In genomic region chr1:214538497-214538896, GRCh38 we compare ENCODE assay signal across 16 cellular contexts. TPM values are rescaled to one million over a fixed set of nuclear protein-coding genes. Genes with fewer than 3 reads are reported as not detected.
DNase-seq lines count a peak whose midpoint lies in the region; ATAC-seq, FAIRE-seq and TF ChIP-seq lines count a peak whose summit lies in the region.
"Had no signal": no experiment of that assay in that cellular context is flagged by ENCODE, and none has a peak within 500 bp of the region (broad histone marks: within the 10 kb centered on the region; RNA-seq: fewer than 3 reads in every experiment).

No MANE protein-coding gene starts in this region.

- no peak for TF ChIP-seq RAD21 in GM12878 (IDR thresholded peaks at IDR 0.05; ENCODE audit: insufficient read depth, low read depth, low read length)

- TF ChIP-seq CTCF in GM12878 (IDR thresholded peaks at IDR 0.05 in 2 of 3, conservative IDR thresholded peaks at IDR 0.05 in 1 of 3; ENCODE audit: control insufficient read depth in 2 of 3, extremely low read depth in 1 of 3, insufficient read depth in 1 of 3, low read depth in 3 of 3, low read length in 3 of 3) (no peak), left lung (IDR thresholded peaks at IDR 0.05) (no peak), foreskin fibroblast (IDR thresholded peaks at IDR 0.05; ENCODE audit: low read depth, low read length) (no peak)

- H3K27me3 ChIP-seq in GM12878 (replicated peaks in 1 of 2; ENCODE audit: control insufficient read depth in 2 of 2, insufficient read depth in 2 of 2, low read length in 1 of 2) (no peaks in the 10 kb centered on the region; a peak in 1 of 4 replicates), left lung (no peaks in the 10 kb centered on the region)
- H3K27me3 ChIP-seq: BLaER1 had no signal

- TF ChIP-seq EP300 in GM12878 (IDR thresholded peaks at IDR 0.05; ENCODE audit: borderline replicate concordance in 1 of 2, control insufficient read depth in 1 of 2, low read depth in 2 of 2, low read length in 2 of 2): no peak

- peak; percentile 30 for DNase-seq in NCI-H1105 treated with DMSO at 0.1 percent for 48 hours (lab: John Stamatoyannopoulos, UW)
- no peak for DNase-seq in NCI-H1105 (lab: John Stamatoyannopoulos, UW)
- DNase-seq in GM12878 (ENCODE audit: low read depth, low spot score): no peak
- no peak for DNase-seq in left lung
- DNase-seq in retina: peak; percentile 26
- DNase-seq in activated naive CD4-positive, alpha-beta T cell treated with anti-CD3 and anti-CD28 coated beads, Interleukin-2, amount 50 U/mL, for 72 hours (ENCODE audit: low spot score in 2 of 2): no peak
- no peak for DNase-seq in foreskin fibroblast
- DNase-seq in SW 1271 (lab: John Stamatoyannopoulos, UW): no peak
- DNase-seq: 8988T, NCI-H146, NCI-H226, NCI-H69, PC-3 had no signal

- H2AFZ ChIP-seq in GM12878 (ENCODE audit: control insufficient read depth, low read depth, low read length): no peak overlapping the region

- H3K27ac ChIP-seq in GM12878 (ENCODE audit: control insufficient read depth, insufficient read depth) (no peak overlapping the region), left lung (no peak overlapping the region)
- H3K27ac ChIP-seq: BLaER1 had no signal

- no peak overlapping the region for H3K4me3 ChIP-seq in GM12878
- H3K4me3 ChIP-seq in left lung: no peak overlapping the region
- no peak overlapping the region for H3K4me3 ChIP-seq in foreskin fibroblast (ENCODE audit: low read depth in 1 of 2, low read length in 2 of 2)
- H3K4me3 ChIP-seq: BLaER1 had no signal

- CTCF ChIA-PET in GM12878 (lab: Yijun Ruan, JAX): interaction anchor here (0.6 to 3.0 kb wide), 12 partner anchors 11 to 206 kb away, joined by 3 to 16 read pairs (median 4); no protein-coding TSS in a partner anchor

- FAIRE-seq in GM12878 (lab: Jason Lieb, UNC): no peak
- FAIRE-seq: HTR-8/SVneo had no signal

- intact Hi-C loops in GM12878 (cut with micrococcal nuclease; ENCODE audit: unreplicated experiment): no loop called here
- intact Hi-C loops in left lung (cut with DNase I): no loop called here

- RAD21 ChIA-PET in GM12878 (lab: Charles Lee; ENCODE audit: unreplicated experiment): interaction anchor here (0.7 to 6.2 kb wide), 10 partner anchors 11 to 99 kb away, joined by 3 to 51 read pairs (median 5); partner anchors contain the start of gene PTPN14

- H3K36me3 ChIP-seq in GM12878 (ENCODE audit: control insufficient read depth in 2 of 2, insufficient read depth in 2 of 2, low read length in 1 of 2) (no peaks in the 10 kb centered on the region), left lung (no peaks in the 10 kb centered on the region)
- H3K36me3 ChIP-seq: BLaER1 had no signal

- no peak overlapping the region for H3K4me2 ChIP-seq in GM12878 (ENCODE audit: control insufficient read depth, insufficient read depth)
- H3K4me2 ChIP-seq: BLaER1 had no signal

- H3K36me3 Mint-ChIP-seq in activated naive CD4-positive, alpha-beta T cell treated with anti-CD3 and anti-CD28 coated beads, Interleukin-2, amount 50 U/mL, for 72 hours: no peaks in the 10 kb centered on the region

- ATAC-seq in GM12878 (peak; percentile 22), left lung (peak; percentile 10)
- ATAC-seq in activated naive CD4-positive, alpha-beta T cell treated with anti-CD3 and anti-CD28 coated beads, Interleukin-2, amount 50 U/mL, for 72 hours: no peak
- ATAC-seq: HCT116, PC-3 had no signal

- H3K4me1 ChIP-seq in GM12878 (ENCODE audit: control insufficient read depth, insufficient read depth, low read length) (no peaks in the 10 kb centered on the region), left lung (peaks cover 6 to 9% of the 10 kb centered on the region in 2 donors)

- no TSS peak for BruUV-seq in GM12878 (replicated peaks; lab: Mats Ljungman, UMichigan)

- no peak for TF ChIP-seq POLR2A in GM12878 (IDR thresholded peaks at IDR 0.05; ENCODE audit: low read depth, low read length)

- no peaks in the 10 kb centered on the region for H3K79me2 ChIP-seq in GM12878 (ENCODE audit: control insufficient read depth, insufficient read depth, low read length)

- H3K9me3 ChIP-seq in GM12878 (replicated peaks; ENCODE audit: control insufficient read depth, insufficient read depth, low read length): no peaks in the 10 kb centered on the region
- H3K9me3 ChIP-seq in left lung: no peaks in the 10 kb centered on the region
- H3K9me3 ChIP-seq: BLaER1 had no signal

- in situ Hi-C loops in GM12878 (cut with MboI): no loop called here

- WGBS in GM12878 (ENCODE audit: insufficient coverage, insufficient replicate concordance, low lambda C conversion rate, missing lambda C conversion rate): 32% methylated on average over 3 of the region's 3 CpGs

- no peak overlapping the region for H3K9ac ChIP-seq in GM12878 (ENCODE audit: control insufficient read depth, insufficient read depth, low read length)
- H3K9ac ChIP-seq: BLaER1 had no signal

- no peak overlapping the region for H3K27ac Mint-ChIP-seq in activated naive CD4-positive, alpha-beta T cell treated with anti-CD3 and anti-CD28 coated beads, Interleukin-2, amount 50 U/mL, for 72 hours

- H4K20me1 ChIP-seq in GM12878 (ENCODE audit: control insufficient read depth, insufficient read depth): no peaks in the 10 kb centered on the region
- H4K20me1 ChIP-seq: BLaER1 had no signal

- SMC1A ChIA-PET in GM12878 (lab: Charles Lee; ENCODE audit: uncharacterized antibody, unreplicated experiment): interaction anchor here (0.9 to 6.4 kb wide), 16 partner anchors 11 to 206 kb away, joined by 3 to 83 read pairs (median 8); partner anchors contain the start of gene PTPN14

- POLR2A ChIA-PET in GM12878 (lab: Charles Lee): interaction anchor here (0.9 to 4.5 kb wide), 7 partner anchors 8 to 57 kb away, joined by 3 to 40 read pairs (median 4); partner anchors contain the start of gene PTPN14

- H3K9me3 Mint-ChIP-seq in activated naive CD4-positive, alpha-beta T cell treated with anti-CD3 and anti-CD28 coated beads, Interleukin-2, amount 50 U/mL, for 72 hours: no peaks in the 10 kb centered on the region

TF ChIP-seq in GM12878, 131 proteins besides CTCF, POLR2A, EP300 and RAD21 (continues in another document):
- TF ChIP-seq MXI1 (IDR thresholded peaks at IDR 0.05; ENCODE audit: low read depth, low read length): no peak
- TF ChIP-seq ASH2L (IDR thresholded peaks at IDR 0.05; ENCODE audit: borderline replicate concordance, low read depth): no peak
- no peak for TF ChIP-seq RCOR1 (conservative IDR thresholded peaks at IDR 0.05; ENCODE audit: low read depth, low read length)
- TF ChIP-seq DPF2 (IDR thresholded peaks at IDR 0.05): no peak
- no peak for TF ChIP-seq SPI1 (IDR thresholded peaks at IDR 0.05; ENCODE audit: borderline replicate concordance, insufficient read depth, low read depth, low read length)
- no peak for TF ChIP-seq RB1 (IDR thresholded peaks at IDR 0.05; ENCODE audit: borderline replicate concordance)
- TF ChIP-seq ELK1 (IDR thresholded peaks at IDR 0.05; ENCODE audit: low read depth, low read length): no peak

RNA-seq across cellular contexts. Expression of gene PTPN14, which starts 12.9 kb away (rescaled TPM):
- 0.42 and 0.73 TPM in 2 replicates for total RNA-seq in GM12878 (2013; cell fraction: nucleolus; rRNA removed)
- total RNA-seq in GM12878 (2014; rRNA removed): 0.44 and 0.68 TPM in 2 replicates
- 0.45 and 0.74 TPM in 2 replicates for total RNA-seq in GM12878 (2014; rRNA removed; fragmentation: Illumina TruSeq; extraction: Trizol)
- 2.0 and 2.2 TPM in 2 replicates for total RNA-seq in GM12878 (2021)
- 0.12 TPM for polyA plus RNA-seq in GM12878 (2011; ENCODE audit: low read depth)
- polyA plus RNA-seq in GM12878 (2011; rRNA removed): 5.1 and 5.4 TPM in 2 replicates
- polyA plus RNA-seq in GM12878 (2011; cell fraction: cytosol; rRNA removed): 4.6 and 5.0 TPM in 2 replicates
- 5.8 and 6.3 TPM in 2 replicates for polyA plus RNA-seq in GM12878 (2011; cell fraction: nucleus; rRNA removed)
- polyA plus RNA-seq in GM12878 (2012): 0.11 and 0.20 TPM in 2 replicates
- 0.40 and 0.43 TPM in 2 replicates for polyA plus RNA-seq in GM12878 (2014; fragmentation: Illumina TruSeq; extraction: Trizol)
- polyA plus RNA-seq in GM12878 (2014; fragmentation: Nextera tagmentation; extraction: Ambion mirVana): under 1 TPM; 0.05 to 0.14 TPM
- polyA plus RNA-seq in GM12878 (2014; rRNA removed): 0.42 and 0.43 TPM in 2 replicates
- under 1 TPM; 0.44 to 0.58 TPM for polyA plus RNA-seq in GM12878 (2016; fragmentation: Nextera tagmentation; extraction: Ambion mirVana)
- 17.4 and 20.8 TPM in 2 replicates for polyA minus RNA-seq in GM12878 (2011; rRNA and poly(A)+ RNA removed)
- 7.2 and 7.6 TPM in 2 replicates for polyA minus RNA-seq in GM12878 (2011; cell fraction: cytosol; rRNA and poly(A)+ RNA removed)
- polyA minus RNA-seq in GM12878 (2011; cell fraction: nucleus; rRNA and poly(A)+ RNA removed): 8.6 and 14.7 TPM in 2 replicates
- total RNA-seq in left lung: 10 to 100 TPM; 36.8 to 38.0 TPM
- 1 to 10 TPM; 4.0 to 4.3 TPM for total RNA-seq in activated naive CD4-positive, alpha-beta T cell treated with anti-CD3 and anti-CD28 coated beads, Interleukin-2, amount 50 U/mL, for 72 hours

Comparison
In these comparisons a context has a peak if more than half of its experiments do, and no peak if none do; other contexts are left out.
1. DNase-seq: peak in NCI-H1105 treated with DMSO at 0.1 percent for 48 hours (single experiment) and retina (single experiment); none in NCI-H1105 (single experiment), GM12878 (single experiment), left lung (0 of 2), activated naive CD4-positive, alpha-beta T cell treated with anti-CD3 and anti-CD28 coated beads, Interleukin-2, amount 50 U/mL, for 72 hours (0 of 2), foreskin fibroblast (0 of 2) and SW 1271 (0 of 2).
2. ATAC-seq: peak in GM12878 (single experiment) and left lung (single experiment); none in activated naive CD4-positive, alpha-beta T cell treated with anti-CD3 and anti-CD28 coated beads, Interleukin-2, amount 50 U/mL, for 72 hours (0 of 2).
3. RNA of gene PTPN14, which starts 12.9 kb away (total RNA-seq): 36.8 to 38.0 TPM in left lung; 4.0 to 4.3 TPM in activated naive CD4-positive, alpha-beta T cell treated with anti-CD3 and anti-CD28 coated beads, Interleukin-2, amount 50 U/mL, for 72 hours and 0.42 to 2.2 TPM in GM12878; every median in the first group is over 4 times any median in the second.